1 cellular context compared by ENCODE assay signal in the genomic region with DNA sequence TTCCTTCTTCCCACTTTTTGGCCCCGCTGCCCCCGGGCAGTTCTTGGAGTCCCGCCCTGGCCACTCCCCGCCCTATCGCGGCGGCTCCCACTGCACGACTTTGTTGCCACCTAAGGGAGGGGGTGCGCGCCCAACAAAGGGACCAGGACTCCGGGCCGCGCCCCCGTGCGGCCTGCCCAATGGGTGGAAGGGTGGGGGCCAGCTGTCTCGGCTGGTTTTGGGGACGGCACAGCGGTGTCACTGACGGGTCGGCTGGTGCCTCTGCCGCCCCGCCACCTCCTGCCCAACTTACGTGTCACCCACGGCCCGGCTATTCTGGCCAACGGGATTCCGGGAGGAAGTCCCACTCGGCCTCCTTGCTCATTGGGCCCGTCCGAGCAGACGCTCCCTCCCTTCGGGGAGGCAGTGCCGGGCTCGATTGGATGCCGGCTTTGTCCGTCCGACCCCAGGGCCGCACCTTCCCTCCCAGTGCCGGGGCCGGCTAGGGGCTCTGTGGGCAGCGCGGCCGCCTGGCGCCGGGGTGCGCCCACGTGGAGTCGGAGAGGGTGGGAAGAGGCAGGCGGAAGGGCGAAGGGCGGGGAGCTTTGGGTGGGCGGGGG.
TF ChIP-seq lines count a peak whose summit lies in the region.

A gene with protein sequence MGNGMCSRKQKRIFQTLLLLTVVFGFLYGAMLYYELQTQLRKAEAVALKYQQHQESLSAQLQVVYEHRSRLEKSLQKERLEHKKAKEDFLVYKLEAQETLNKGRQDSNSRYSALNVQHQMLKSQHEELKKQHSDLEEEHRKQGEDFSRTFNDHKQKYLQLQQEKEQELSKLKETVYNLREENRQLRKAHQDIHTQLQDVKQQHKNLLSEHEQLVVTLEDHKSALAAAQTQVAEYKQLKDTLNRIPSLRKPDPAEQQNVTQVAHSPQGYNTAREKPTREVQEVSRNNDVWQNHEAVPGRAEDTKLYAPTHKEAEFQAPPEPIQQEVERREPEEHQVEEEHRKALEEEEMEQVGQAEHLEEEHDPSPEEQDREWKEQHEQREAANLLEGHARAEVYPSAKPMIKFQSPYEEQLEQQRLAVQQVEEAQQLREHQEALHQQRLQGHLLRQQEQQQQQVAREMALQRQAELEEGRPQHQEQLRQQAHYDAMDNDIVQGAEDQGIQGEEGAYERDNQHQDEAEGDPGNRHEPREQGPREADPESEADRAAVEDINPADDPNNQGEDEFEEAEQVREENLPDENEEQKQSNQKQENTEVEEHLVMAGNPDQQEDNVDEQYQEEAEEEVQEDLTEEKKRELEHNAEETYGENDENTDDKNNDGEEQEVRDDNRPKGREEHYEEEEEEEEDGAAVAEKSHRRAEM (minus strand): TSS at position 314 of the 599 bp plus-strand sequence. CDS start 639 bp downstream, outside the sequence.

TF ChIP-seq in K562, 482 proteins besides CTCF, POLR2A, EP300 and RAD21 (continued from another document and continues in another):
- TF ChIP-seq ZBTB2 (IDR thresholded peaks at IDR 0.05) (peak; percentile 35; the same call in 1 of the 2 replicates), TCFL5 (CRISPR knock-in tag; conservative IDR thresholded peaks at IDR 0.05) (no peak), ZNF354B (CRISPR knock-in tag; IDR thresholded peaks at IDR 0.05) (no peak), CBFA2T2 (conservative IDR thresholded peaks at IDR 0.05) (no peak), TCF7L2 (IDR thresholded peaks at IDR 0.05; ENCODE audit: low read depth, low read length) (no peak), TFAP4 (CRISPR knock-in tag; IDR thresholded peaks at IDR 0.05; ENCODE audit: borderline replicate concordance) (peak; percentile 77), CXXC5 (CRISPR knock-in tag; IDR thresholded peaks at IDR 0.05) (peak; percentile 56), DNMT1 (IDR thresholded peaks at IDR 0.05) (no peak), FOXO4 (CRISPR knock-in tag; IDR thresholded peaks at IDR 0.05) (no peak), POLR2H (tag; IDR thresholded peaks at IDR 0.05; ENCODE audit: low read depth) (peak; percentile 53), GATAD2A (IDR thresholded peaks at IDR 0.05) (peak; percentile 12; the same call in 1 of the 2 replicates), FOXP1 (CRISPR knock-in tag; IDR thresholded peaks at IDR 0.05) (peak; percentile 96; the same call in 1 of the 2 replicates), MXI1 (IDR thresholded peaks at IDR 0.05; ENCODE audit: low read depth, low read length) (0 out of 2 replicates have a peak, but pooled peaks have one; percentile 12), GABPA (tag; conservative IDR thresholded peaks at IDR 0.05; ENCODE audit: low read depth) (peak; percentile 81), MYNN (IDR thresholded peaks at IDR 0.05) (peak; percentile 87), MYNN (CRISPR knock-in tag; IDR thresholded peaks at IDR 0.05) (no peak), HNRNPL (IDR thresholded peaks at IDR 0.05; ENCODE audit: low read depth, low read length) (peak; percentile 99), NRF1 (conservative IDR thresholded peaks at IDR 0.05 in 1 of 2, IDR thresholded peaks at IDR 0.05 in 1 of 2) (peak; percentile 56 to 61), ELK1 (CRISPR knock-in tag; IDR thresholded peaks at IDR 0.05) (no peak), CREB1 (IDR thresholded peaks at IDR 0.05) (peak; percentile 61), CREB1 (CRISPR knock-in tag; IDR thresholded peaks at IDR 0.05) (no peak; the same call in 1 of the 2 replicates), PHB (CRISPR knock-in tag; IDR thresholded peaks at IDR 0.05) (no peak), SMAD4 (CRISPR knock-in tag; conservative IDR thresholded peaks at IDR 0.05) (0 out of 2 replicates have a peak, but pooled peaks have one; percentile 20), ETV5 (CRISPR knock-in tag; IDR thresholded peaks at IDR 0.05; ENCODE audit: low read depth) (peak; percentile 70; the same call in 1 of the 2 replicates), YY1 (IDR thresholded peaks at IDR 0.05; ENCODE audit: borderline replicate concordance in 1 of 3, control insufficient read depth in 1 of 3, extremely low read depth in 1 of 3, insufficient read depth in 3 of 3, insufficient read length in 1 of 3, insufficient replicate concordance in 2 of 3, low read depth in 1 of 3, low read length in 2 of 3) (peak in 1 of 3 experiments; percentile 2), ZNF518B (CRISPR knock-in tag; IDR thresholded peaks at IDR 0.05) (no peak), NR4A1 (CRISPR knock-in tag; IDR thresholded peaks at IDR 0.05) (no peak), NR4A1 (tag; IDR thresholded peaks at IDR 0.05) (no peak), RBM22 (IDR thresholded peaks at IDR 0.05; ENCODE audit: low read depth, low read length, poor library complexity, severe bottlenecking) (no peak), TEAD1 (CRISPR knock-in tag; IDR thresholded peaks at IDR 0.05) (peak in 1 of 2 experiments; percentile 61; a peak in 2 of 4 replicates), SAP30 (IDR thresholded peaks at IDR 0.05; ENCODE audit: borderline replicate concordance, insufficient read depth, low read depth, low read length, poor library complexity, severe bottlenecking) (peak; percentile 60), TCF3 (CRISPR knock-in tag; IDR thresholded peaks at IDR 0.05) (no peak; the same call in none of the 2 replicates), HNRNPLL (IDR thresholded peaks at IDR 0.05; ENCODE audit: low read depth, low read length, poor library complexity, severe bottlenecking) (peak; percentile 48)
- TF ChIP-seq, protein P1, sequence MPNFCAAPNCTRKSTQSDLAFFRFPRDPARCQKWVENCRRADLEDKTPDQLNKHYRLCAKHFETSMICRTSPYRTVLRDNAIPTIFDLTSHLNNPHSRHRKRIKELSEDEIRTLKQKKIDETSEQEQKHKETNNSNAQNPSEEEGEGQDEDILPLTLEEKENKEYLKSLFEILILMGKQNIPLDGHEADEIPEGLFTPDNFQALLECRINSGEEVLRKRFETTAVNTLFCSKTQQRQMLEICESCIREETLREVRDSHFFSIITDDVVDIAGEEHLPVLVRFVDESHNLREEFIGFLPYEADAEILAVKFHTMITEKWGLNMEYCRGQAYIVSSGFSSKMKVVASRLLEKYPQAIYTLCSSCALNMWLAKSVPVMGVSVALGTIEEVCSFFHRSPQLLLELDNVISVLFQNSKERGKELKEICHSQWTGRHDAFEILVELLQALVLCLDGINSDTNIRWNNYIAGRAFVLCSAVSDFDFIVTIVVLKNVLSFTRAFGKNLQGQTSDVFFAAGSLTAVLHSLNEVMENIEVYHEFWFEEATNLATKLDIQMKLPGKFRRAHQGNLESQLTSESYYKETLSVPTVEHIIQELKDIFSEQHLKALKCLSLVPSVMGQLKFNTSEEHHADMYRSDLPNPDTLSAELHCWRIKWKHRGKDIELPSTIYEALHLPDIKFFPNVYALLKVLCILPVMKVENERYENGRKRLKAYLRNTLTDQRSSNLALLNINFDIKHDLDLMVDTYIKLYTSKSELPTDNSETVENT (CRISPR knock-in tag; IDR thresholded peaks at IDR 0.05) = peak; percentile 32; the same call in 1 of the 2 replicates
- TF ChIP-seq, protein P2, sequence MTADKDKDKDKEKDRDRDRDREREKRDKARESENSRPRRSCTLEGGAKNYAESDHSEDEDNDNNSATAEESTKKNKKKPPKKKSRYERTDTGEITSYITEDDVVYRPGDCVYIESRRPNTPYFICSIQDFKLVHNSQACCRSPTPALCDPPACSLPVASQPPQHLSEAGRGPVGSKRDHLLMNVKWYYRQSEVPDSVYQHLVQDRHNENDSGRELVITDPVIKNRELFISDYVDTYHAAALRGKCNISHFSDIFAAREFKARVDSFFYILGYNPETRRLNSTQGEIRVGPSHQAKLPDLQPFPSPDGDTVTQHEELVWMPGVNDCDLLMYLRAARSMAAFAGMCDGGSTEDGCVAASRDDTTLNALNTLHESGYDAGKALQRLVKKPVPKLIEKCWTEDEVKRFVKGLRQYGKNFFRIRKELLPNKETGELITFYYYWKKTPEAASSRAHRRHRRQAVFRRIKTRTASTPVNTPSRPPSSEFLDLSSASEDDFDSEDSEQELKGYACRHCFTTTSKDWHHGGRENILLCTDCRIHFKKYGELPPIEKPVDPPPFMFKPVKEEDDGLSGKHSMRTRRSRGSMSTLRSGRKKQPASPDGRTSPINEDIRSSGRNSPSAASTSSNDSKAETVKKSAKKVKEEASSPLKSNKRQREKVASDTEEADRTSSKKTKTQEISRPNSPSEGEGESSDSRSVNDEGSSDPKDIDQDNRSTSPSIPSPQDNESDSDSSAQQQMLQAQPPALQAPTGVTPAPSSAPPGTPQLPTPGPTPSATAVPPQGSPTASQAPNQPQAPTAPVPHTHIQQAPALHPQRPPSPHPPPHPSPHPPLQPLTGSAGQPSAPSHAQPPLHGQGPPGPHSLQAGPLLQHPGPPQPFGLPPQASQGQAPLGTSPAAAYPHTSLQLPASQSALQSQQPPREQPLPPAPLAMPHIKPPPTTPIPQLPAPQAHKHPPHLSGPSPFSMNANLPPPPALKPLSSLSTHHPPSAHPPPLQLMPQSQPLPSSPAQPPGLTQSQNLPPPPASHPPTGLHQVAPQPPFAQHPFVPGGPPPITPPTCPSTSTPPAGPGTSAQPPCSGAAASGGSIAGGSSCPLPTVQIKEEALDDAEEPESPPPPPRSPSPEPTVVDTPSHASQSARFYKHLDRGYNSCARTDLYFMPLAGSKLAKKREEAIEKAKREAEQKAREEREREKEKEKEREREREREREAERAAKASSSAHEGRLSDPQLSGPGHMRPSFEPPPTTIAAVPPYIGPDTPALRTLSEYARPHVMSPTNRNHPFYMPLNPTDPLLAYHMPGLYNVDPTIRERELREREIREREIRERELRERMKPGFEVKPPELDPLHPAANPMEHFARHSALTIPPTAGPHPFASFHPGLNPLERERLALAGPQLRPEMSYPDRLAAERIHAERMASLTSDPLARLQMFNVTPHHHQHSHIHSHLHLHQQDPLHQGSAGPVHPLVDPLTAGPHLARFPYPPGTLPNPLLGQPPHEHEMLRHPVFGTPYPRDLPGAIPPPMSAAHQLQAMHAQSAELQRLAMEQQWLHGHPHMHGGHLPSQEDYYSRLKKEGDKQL (CRISPR knock-in tag; IDR thresholded peaks at IDR 0.05; ENCODE audit: borderline replicate concordance) = no peak
- TF ChIP-seq, protein P3, sequence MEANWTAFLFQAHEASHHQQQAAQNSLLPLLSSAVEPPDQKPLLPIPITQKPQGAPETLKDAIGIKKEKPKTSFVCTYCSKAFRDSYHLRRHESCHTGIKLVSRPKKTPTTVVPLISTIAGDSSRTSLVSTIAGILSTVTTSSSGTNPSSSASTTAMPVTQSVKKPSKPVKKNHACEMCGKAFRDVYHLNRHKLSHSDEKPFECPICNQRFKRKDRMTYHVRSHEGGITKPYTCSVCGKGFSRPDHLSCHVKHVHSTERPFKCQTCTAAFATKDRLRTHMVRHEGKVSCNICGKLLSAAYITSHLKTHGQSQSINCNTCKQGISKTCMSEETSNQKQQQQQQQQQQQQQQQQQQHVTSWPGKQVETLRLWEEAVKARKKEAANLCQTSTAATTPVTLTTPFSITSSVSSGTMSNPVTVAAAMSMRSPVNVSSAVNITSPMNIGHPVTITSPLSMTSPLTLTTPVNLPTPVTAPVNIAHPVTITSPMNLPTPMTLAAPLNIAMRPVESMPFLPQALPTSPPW (CRISPR knock-in tag; IDR thresholded peaks at IDR 0.05) = peak; percentile 91
